Comparison of ENCODE assay signal across 8 cellular contexts in genomic region chr12:27779416-27779815, GRCh38. TPM values are rescaled to one million over a fixed set of nuclear protein-coding genes. Genes with fewer than 3 reads are reported as not detected.
DNase-seq lines count a peak whose midpoint lies in the region; ATAC-seq and TF ChIP-seq lines count a peak whose summit lies in the region.

No MANE protein-coding gene starts in this region.

- H2AFZ ChIP-seq in PC-3 (ENCODE audit: low read length) (peak overlapping the region; percentile 87), mammary epithelial cell (ENCODE audit: low read depth, low read length) (peak overlapping the region; percentile 94)

- intact Hi-C loops in PC-3 (cut with micrococcal nuclease) (no loop called here), mammary epithelial cell (cut with micrococcal nuclease) (no loop called here), stomach (cut with DNase I; ENCODE audit: low total_unique reads) (no loop called here)

- H3F3A ChIP-seq in PC-3 (ENCODE audit: low read length, unreplicated experiment): no peaks in the 10 kb centered on the region

- ATAC-seq in GM18909 (IDR thresholded peaks at IDR 0.05; ENCODE audit: poor library complexity, unreplicated experiment) (peak; percentile 24), HG03175 (IDR thresholded peaks at IDR 0.05; ENCODE audit: unreplicated experiment) (peak; percentile 10), PC-3 (peak; percentile 0; the same call in 1 of the 2 replicates), GM18858 (IDR thresholded peaks at IDR 0.05; ENCODE audit: unreplicated experiment) (no peak)

- H3K9ac ChIP-seq in PC-3 (ENCODE audit: low read length) (peak overlapping the region; percentile 93), mammary epithelial cell (ENCODE audit: insufficient read depth, low read length) (peak overlapping the region; percentile 80), liver (ENCODE audit: low read depth in 1 of 2, low read length in 2 of 2) (peak overlapping the region; percentile 27 to 29)

- dilution Hi-C loops in mammary epithelial cell (cut with HindIII; ENCODE audit: low sequenced_read_pairs): loop anchor here (5.0 kb wide), 1 partner anchor 47 kb away; no protein-coding TSS in a partner anchor

- H3K27me3 ChIP-seq in PC-3 (ENCODE audit: low read length) (no peaks in the 10 kb centered on the region), mammary epithelial cell (ENCODE audit: insufficient read depth, low read length) (no peaks in the 10 kb centered on the region), liver (ENCODE audit: control insufficient read depth in 4 of 4, insufficient read depth in 4 of 4, low read length in 3 of 4) (no peaks in the 10 kb centered on the region), stomach (no peaks in the 10 kb centered on the region)

- CTCF ChIA-PET in PC-3 (lab: Charles Lee) (interaction anchor here (1.0 to 1.4 kb wide), 3 partner anchors 43 to 61 kb away, joined by 4 to 13 read pairs (median 5); no protein-coding TSS in a partner anchor), mammary epithelial cell (lab: Charles Lee; ENCODE audit: low non-redundant PET) (no interaction called here)

- DNase-seq in PC-3: no peak
- DNase-seq in mammary epithelial cell: peak; percentile 8
- DNase-seq in stomach: no peak

- BruUV-seq in PC-3 (replicated peaks; lab: Mats Ljungman, UMichigan) (no TSS peak), mammary epithelial cell (replicated peaks; lab: Mats Ljungman, UMichigan) (TSS peak; percentile 46)

- no peak for TF ChIP-seq RAD21 in liver (IDR thresholded peaks at IDR 0.05)

- H3K4me2 ChIP-seq in PC-3 (ENCODE audit: low read length) (peak overlapping the region; percentile 98), mammary epithelial cell (ENCODE audit: insufficient read depth, low read depth, low read length) (peak overlapping the region; percentile 90)

- H4K20me1 ChIP-seq in PC-3 (ENCODE audit: low read length): no peaks in the 10 kb centered on the region
- no peaks in the 10 kb centered on the region for H4K20me1 ChIP-seq in mammary epithelial cell (ENCODE audit: insufficient read depth, low read length)

- peaks cover 3% of the 10 kb centered on the region; the same call in 1 of the 2 replicates for H3K36me3 ChIP-seq in PC-3 (ENCODE audit: low read depth, low read length)
- peaks cover 9% of the 10 kb centered on the region for H3K36me3 ChIP-seq in mammary epithelial cell (ENCODE audit: insufficient read depth, low read length)
- no peaks in the 10 kb centered on the region for H3K36me3 ChIP-seq in liver (ENCODE audit: control insufficient read depth in 4 of 4, insufficient read depth in 3 of 4, low read depth in 1 of 4, low read length in 3 of 4)
- H3K36me3 ChIP-seq in stomach: no peaks in the 10 kb centered on the region

- no peak for TF ChIP-seq POLR2A in stomach (IDR thresholded peaks at IDR 0.05)

- H3K4me3 ChIP-seq in PC-3 (ENCODE audit: low read length) (peak overlapping the region; percentile 78), mammary epithelial cell (replicated peaks in 1 of 3; ENCODE audit: insufficient read depth in 1 of 3, low read depth in 2 of 3, low read length in 3 of 3) (peak overlapping the region; percentile 36 to 95 (median 71)), liver (ENCODE audit: low read depth in 1 of 3, low read length in 3 of 3) (peak overlapping the region; percentile 46 to 98 (median 81)), stomach (peak overlapping the region; percentile 77 to 85 (median 79))

- peaks cover 33% of the 10 kb centered on the region for H3K4me1 ChIP-seq in PC-3 (ENCODE audit: insufficient read depth, low read length)
- H3K4me1 ChIP-seq in mammary epithelial cell (ENCODE audit: insufficient read depth, low read length): peaks cover 21% of the 10 kb centered on the region
- peaks cover 9 to 14% (median 11%) of the 10 kb centered on the region in 4 donors for H3K4me1 ChIP-seq in liver (ENCODE audit: control insufficient read depth in 4 of 4, insufficient read depth in 4 of 4, low read length in 3 of 4)
- H3K4me1 ChIP-seq in stomach: peaks cover 17 to 46% (median 32%) of the 10 kb centered on the region in 4 donors

- in situ Hi-C loops in mammary epithelial cell (cut with MboI; ENCODE audit: low sequenced_read_pairs in 2 of 2): no loop called here

- no peaks in the 10 kb centered on the region for H3K9me2 ChIP-seq in PC-3 (replicated peaks; ENCODE audit: low read length)

- H3K27ac ChIP-seq in C4-2B (peak overlapping the region; percentile 85), PC-3 (ENCODE audit: low read length) (peak overlapping the region; percentile 64), mammary epithelial cell (ENCODE audit: insufficient read depth, low read depth, low read length) (peak overlapping the region; percentile 69), liver (ENCODE audit: low read depth in 1 of 2, low read length in 2 of 2) (peak overlapping the region; percentile 43 to 76), stomach (peak overlapping the region; percentile 91 to 95 (median 94))

- POLR2A ChIA-PET in PC-3 (lab: Charles Lee; ENCODE audit: unreplicated experiment): interaction anchor here (0.6 to 1.4 kb wide), 2 partner anchors 42 to 206 kb away, joined by 4 to 8 read pairs; no protein-coding TSS in a partner anchor

- WGBS in mammary epithelial cell (ENCODE audit: low coverage, missing lambda C conversion rate): 5% methylated on average over 8 of the region's 15 CpGs
- 14% methylated on average over 15 of the region's 15 CpGs for WGBS in liver
- WGBS in stomach, 5 donors: 7 to 14% (median 12%) methylated on average over 15 of the region's 15 CpGs

- TF ChIP-seq EP300 in stomach (IDR thresholded peaks at IDR 0.05): no peak

- no peak for TF ChIP-seq CTCF in C4-2B (conservative IDR thresholded peaks at IDR 0.05)
- TF ChIP-seq CTCF in PC-3 (conservative IDR thresholded peaks at IDR 0.05; ENCODE audit: low read depth, low read length): no peak
- no peak for TF ChIP-seq CTCF in mammary epithelial cell (conservative IDR thresholded peaks at IDR 0.05 in 1 of 2, IDR thresholded peaks at IDR 0.05 in 1 of 2; ENCODE audit: extremely low read depth in 1 of 2, insufficient read depth in 1 of 2, low read depth in 1 of 2, low read length in 2 of 2)
- TF ChIP-seq CTCF in liver (IDR thresholded peaks at IDR 0.05; ENCODE audit: low read depth, low read length, missing input control): no peak
- no peak for TF ChIP-seq CTCF in stomach (IDR thresholded peaks at IDR 0.05)

- H3K79me2 ChIP-seq in PC-3 (ENCODE audit: low read length): peaks cover 59% of the 10 kb centered on the region
- H3K79me2 ChIP-seq in mammary epithelial cell (ENCODE audit: insufficient read depth, low read length): peaks cover 40% of the 10 kb centered on the region

- H3K9me3 ChIP-seq in PC-3 (ENCODE audit: low read length) (no peaks in the 10 kb centered on the region), mammary epithelial cell (replicated peaks; ENCODE audit: insufficient read depth, low read length) (no peaks in the 10 kb centered on the region), liver (ENCODE audit: control insufficient read depth in 4 of 4, low read length in 3 of 4) (no peaks in the 10 kb centered on the region), stomach (no peaks in the 10 kb centered on the region)

TF ChIP-seq in liver, 16 proteins besides CTCF, POLR2A, EP300 and RAD21:
- TF ChIP-seq TAF1 (conservative IDR thresholded peaks at IDR 0.05) (no peak), SP1 (IDR thresholded peaks at IDR 0.05) (no peak), FOXA1 (IDR thresholded peaks at IDR 0.05) (no peak), NR2F2 (IDR thresholded peaks at IDR 0.05) (no peak), HNF4A (conservative IDR thresholded peaks at IDR 0.05) (no peak), JUND (IDR thresholded peaks at IDR 0.05) (no peak), FOXA2 (IDR thresholded peaks at IDR 0.05) (no peak), HNF4G (IDR thresholded peaks at IDR 0.05) (no peak), MAX (IDR thresholded peaks at IDR 0.05) (no peak)
- TF ChIP-seq, protein P1, sequence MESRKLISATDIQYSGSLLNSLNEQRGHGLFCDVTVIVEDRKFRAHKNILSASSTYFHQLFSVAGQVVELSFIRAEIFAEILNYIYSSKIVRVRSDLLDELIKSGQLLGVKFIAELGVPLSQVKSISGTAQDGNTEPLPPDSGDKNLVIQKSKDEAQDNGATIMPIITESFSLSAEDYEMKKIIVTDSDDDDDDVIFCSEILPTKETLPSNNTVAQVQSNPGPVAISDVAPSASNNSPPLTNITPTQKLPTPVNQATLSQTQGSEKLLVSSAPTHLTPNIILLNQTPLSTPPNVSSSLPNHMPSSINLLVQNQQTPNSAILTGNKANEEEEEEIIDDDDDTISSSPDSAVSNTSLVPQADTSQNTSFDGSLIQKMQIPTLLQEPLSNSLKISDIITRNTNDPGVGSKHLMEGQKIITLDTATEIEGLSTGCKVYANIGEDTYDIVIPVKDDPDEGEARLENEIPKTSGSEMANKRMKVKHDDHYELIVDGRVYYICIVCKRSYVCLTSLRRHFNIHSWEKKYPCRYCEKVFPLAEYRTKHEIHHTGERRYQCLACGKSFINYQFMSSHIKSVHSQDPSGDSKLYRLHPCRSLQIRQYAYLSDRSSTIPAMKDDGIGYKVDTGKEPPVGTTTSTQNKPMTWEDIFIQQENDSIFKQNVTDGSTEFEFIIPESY (IDR thresholded peaks at IDR 0.05): no peak

RNA-seq across cellular contexts. Expression of gene KLHL42, which starts 0.6 kb away (rescaled TPM):
- total RNA-seq in PC-3 (2014; rRNA removed) (74.2 and 82.6 TPM in 2 replicates), mammary epithelial cell (10 to 100 TPM; 35.0 to 40.3 TPM), liver (10 to 100 TPM in 1 of 2 donors, 1 to 10 TPM in 1; 8.8 to 13.4 TPM), stomach (100 to 1,000 TPM in 1 of 5 donors, 10 to 100 TPM in 4; 13.3 to 141 (median 54.5) TPM)
- polyA plus RNA-seq in mammary epithelial cell (21.3 TPM), liver (1 to 10 TPM; 3.6 to 4.1 TPM), stomach (1 to 10 TPM; 5.1 to 7.7 (median 5.3) TPM)
- polyA minus RNA-seq in mammary epithelial cell: 35.2 TPM

RNA-seq across cellular contexts. Expression of gene MANSC4, which starts 0.6 kb away (rescaled TPM):
- total RNA-seq in PC-3 (2014; rRNA removed) (1.9 and 4.1 TPM in 2 replicates), mammary epithelial cell (not detected), liver (not detected), stomach (not detected)
- polyA plus RNA-seq in mammary epithelial cell (0.28 TPM), liver (not detected), stomach (not detected)
- not detected for polyA minus RNA-seq in mammary epithelial cell

Comparison
In these comparisons a context has a peak if more than half of its experiments do, and no peak if none do; other contexts are left out.
1. H3K9ac ChIP-seq: peak in every context shown above with its lines; median percentile 93 in PC-3; 80 in mammary epithelial cell; 28 in liver.